In genomic region chr1:54054438-54054749, GRCh38 we compare ENCODE assay signal across 10 cellular contexts. TPM values are rescaled to one million over a fixed set of nuclear protein-coding genes. Genes with fewer than 3 reads are reported as not detected.
A peak's percentile ranks its signal among the peaks of the same experiment; 100 is the strongest.
DNase-seq lines count a peak whose midpoint lies in the region; ATAC-seq and TF ChIP-seq lines count a peak whose summit lies in the region.
"Had no signal": no experiment of that assay in that cellular context is flagged by ENCODE, and none has a peak within 500 bp of the region (broad histone marks: within the 10 kb centered on the region; RNA-seq: fewer than 3 reads in every experiment).

No MANE protein-coding gene starts in this region.

- TF ChIP-seq POLR2A in thyroid gland (IDR thresholded peaks at IDR 0.05) = no peak

- no peaks in the 10 kb centered on the region for H3K9me3 ChIP-seq in CD4-positive, CD25-positive, alpha-beta regulatory T cell (ENCODE audit: control insufficient read depth in 2 of 2, low read length in 2 of 2)
- H3K9me3 ChIP-seq in adipocyte (ENCODE audit: control insufficient read depth, low read length) (no peaks in the 10 kb centered on the region), mesodermal cell (ENCODE audit: control insufficient read depth, low read length) (no peaks in the 10 kb centered on the region), thyroid gland (no peaks in the 10 kb centered on the region)

- no peak for ATAC-seq in CD4-positive, CD25-positive, alpha-beta regulatory T cell (ENCODE audit: low read depth in 2 of 2)
- ATAC-seq in activated T-cell treated with anti-CD3 and anti-CD28 coated beads, Interleukin-2, amount 50 U/mL, for 4 hours = no peak

- H3K4me1 ChIP-seq in CD4-positive, CD25-positive, alpha-beta regulatory T cell (ENCODE audit: control insufficient read depth, insufficient read depth, low read length, poor library complexity, severe bottlenecking) = peaks cover 52% of the 10 kb centered on the region
- H3K4me1 ChIP-seq in adipocyte (ENCODE audit: control insufficient read depth, insufficient read depth, low read length) (peaks cover 23% of the 10 kb centered on the region), mesodermal cell (ENCODE audit: control insufficient read depth, insufficient read depth, low read length, poor library complexity, severe bottlenecking) (peaks cover 8% of the 10 kb centered on the region), thyroid gland (peaks cover 17 to 24% of the 10 kb centered on the region in 2 donors)

- peak in 2 of 3 donors; percentile 1 to 41 for DNase-seq in CD4-positive, CD25-positive, alpha-beta regulatory T cell
- DNase-seq in HFF-Myc (ENCODE audit: extremely low read depth, low read depth) (no peak), adipocyte (ENCODE audit: low read depth) (no peak), thyroid gland (no peak), NCI-H2029 treated with DMSO at 0.1 percent for 48 hours (lab: John Stamatoyannopoulos, UW) (no peak), putamen (ENCODE audit: low spot score) (no peak)
- DNase-seq in activated T-cell treated with anti-CD3 and anti-CD28 coated beads, Interleukin-2, amount 50 U/mL, for 4 hours = no peak
- DNase-seq: activated T-cell treated with anti-CD3 and anti-CD28 coated beads, Interleukin-2, amount 50 U/mL, for 1 hour had no signal

- H3K9me3 Mint-ChIP-seq in CD4-positive, CD25-positive, alpha-beta regulatory T cell = no peaks in the 10 kb centered on the region
- H3K9me3 Mint-ChIP-seq in activated T-cell treated with anti-CD3 and anti-CD28 coated beads, Interleukin-2, amount 50 U/mL, for 4 hours = no peaks in the 10 kb centered on the region
- H3K9me3 Mint-ChIP-seq: memory B cell had no signal

- H3K36me3 Mint-ChIP-seq in CD4-positive, CD25-positive, alpha-beta regulatory T cell = peaks cover 28% of the 10 kb centered on the region
- peaks cover 9% of the 10 kb centered on the region for H3K36me3 Mint-ChIP-seq in activated T-cell treated with anti-CD3 and anti-CD28 coated beads, Interleukin-2, amount 50 U/mL, for 4 hours (ENCODE audit: insufficient read depth)

- no peak overlapping the region for H3K27ac Mint-ChIP-seq in CD4-positive, CD25-positive, alpha-beta regulatory T cell
- H3K27ac Mint-ChIP-seq: memory B cell had no signal

- peak overlapping the region; percentile 98 for H3K9ac ChIP-seq in adipocyte (ENCODE audit: low read length)

- H3K27me3 ChIP-seq in CD4-positive, CD25-positive, alpha-beta regulatory T cell (ENCODE audit: control insufficient read depth, insufficient read depth, low read length) = no peaks in the 10 kb centered on the region
- H3K27me3 ChIP-seq in adipocyte (replicated peaks; ENCODE audit: control insufficient read depth, insufficient read depth, low read length) (no peaks in the 10 kb centered on the region), thyroid gland (no peaks in the 10 kb centered on the region)

- TF ChIP-seq CTCF in HFF-Myc (IDR thresholded peaks at IDR 0.05; ENCODE audit: low read depth, low read length, missing control alignments) (no peak), thyroid gland (IDR thresholded peaks at IDR 0.05) (no peak)

- 83 to 85% methylated on average over 4 of the region's 5 CpGs for WGBS in mesodermal cell (ENCODE audit: insufficient coverage in 2 of 2), 2 experiments
- 59 to 66% methylated on average over 5 of the region's 5 CpGs for WGBS in thyroid gland, 2 donors

- H3K4me1 Mint-ChIP-seq in CD4-positive, CD25-positive, alpha-beta regulatory T cell = peaks cover 9 to 59% (median 35%) of the 10 kb centered on the region in 4 donors
- H3K4me1 Mint-ChIP-seq in activated T-cell treated with anti-CD3 and anti-CD28 coated beads, Interleukin-2, amount 50 U/mL, for 4 hours (ENCODE audit: low read depth) = peaks cover 35% of the 10 kb centered on the region

- H3K27ac ChIP-seq in CD4-positive, CD25-positive, alpha-beta regulatory T cell (ENCODE audit: insufficient read depth, low read length, poor library complexity, severe bottlenecking) = peak overlapping the region; percentile 93
- peak overlapping the region; percentile 96 for H3K27ac ChIP-seq in mesodermal cell (ENCODE audit: low read depth, low read length, severe bottlenecking)
- H3K27ac ChIP-seq in thyroid gland = no peak overlapping the region

- H3K36me3 ChIP-seq in CD4-positive, CD25-positive, alpha-beta regulatory T cell (ENCODE audit: control insufficient read depth, insufficient read depth, low read length) = peaks cover 8% of the 10 kb centered on the region
- H3K36me3 ChIP-seq in adipocyte (ENCODE audit: control insufficient read depth, insufficient read depth, low read length, severe bottlenecking) (no peaks in the 10 kb centered on the region), mesodermal cell (ENCODE audit: control insufficient read depth, insufficient read depth, low read length) (peaks cover 3% of the 10 kb centered on the region), thyroid gland (peaks cover 0 to 4% of the 10 kb centered on the region in 2 donors)

- intact Hi-C loops in thyroid gland (cut with DNase I) = loop anchor here (5.0 kb wide), 1 partner anchor 107 kb away; the partner anchor contains the start of genes IFT25 and LRRC42

- H3K4me3 Mint-ChIP-seq in CD4-positive, CD25-positive, alpha-beta regulatory T cell = no peak overlapping the region
- H3K4me3 Mint-ChIP-seq in activated T-cell treated with anti-CD3 and anti-CD28 coated beads, Interleukin-2, amount 50 U/mL, for 4 hours = no peak overlapping the region
- H3K4me3 Mint-ChIP-seq: memory B cell had no signal

- H3K27me3 Mint-ChIP-seq in CD4-positive, CD25-positive, alpha-beta regulatory T cell = no peaks in the 10 kb centered on the region
- no peaks in the 10 kb centered on the region for H3K27me3 Mint-ChIP-seq in activated T-cell treated with anti-CD3 and anti-CD28 coated beads, Interleukin-2, amount 50 U/mL, for 4 hours (ENCODE audit: low read depth)
- H3K27me3 Mint-ChIP-seq: memory B cell had no signal

- peak overlapping the region; percentile 98 for H3K4me3 ChIP-seq in CD4-positive, CD25-positive, alpha-beta regulatory T cell (ENCODE audit: low read depth, low read length)
- H3K4me3 ChIP-seq in HFF-Myc (replicated peaks; ENCODE audit: low read depth, low read length) = peak overlapping the region; percentile 98
- H3K4me3 ChIP-seq in adipocyte (ENCODE audit: low read length) = peak overlapping the region; percentile 100
- H3K4me3 ChIP-seq in mesodermal cell (ENCODE audit: extremely low read depth, insufficient read depth, low read length, poor library complexity, severe bottlenecking) = peak overlapping the region; percentile 91
- peak overlapping the region in 1 of 3 donors; percentile 28 for H3K4me3 ChIP-seq in thyroid gland (replicated peaks in 1 of 3)

RNA-seq across cellular contexts. Expression of gene TCEANC2, which starts 1.0 kb away (rescaled TPM):
- total RNA-seq in CD4-positive, CD25-positive, alpha-beta regulatory T cell = 8.4 TPM
- polyA plus RNA-seq in CD4-positive, CD25-positive, alpha-beta regulatory T cell = 1 to 10 TPM; 3.6 to 6.9 (median 6.2) TPM
- polyA plus RNA-seq in mesodermal cell (2013, experiment 1 of 2) = 5.4 TPM
- 4.1 TPM for polyA plus RNA-seq in mesodermal cell (2013, experiment 2 of 2)
- total RNA-seq in thyroid gland = 1 to 10 TPM; 4.3 to 5.8 (median 4.4) TPM
- total RNA-seq in activated T-cell treated with anti-CD3 and anti-CD28 coated beads, Interleukin-2, amount 50 U/mL, for 4 hours = 1 to 10 TPM; 4.6 to 6.8 (median 5.4) TPM

RNA-seq across cellular contexts. Expression of gene TMEM59, which starts 1.4 kb away (rescaled TPM):
- total RNA-seq in CD4-positive, CD25-positive, alpha-beta regulatory T cell = 180 TPM
- 100 to 1,000 TPM; 605 to 863 (median 688) TPM for polyA plus RNA-seq in CD4-positive, CD25-positive, alpha-beta regulatory T cell
- 256 TPM for polyA plus RNA-seq in mesodermal cell (2013, experiment 1 of 2)
- polyA plus RNA-seq in mesodermal cell (2013, experiment 2 of 2) = 261 TPM
- 100 to 1,000 TPM; 337 to 492 (median 444) TPM for total RNA-seq in thyroid gland
- 100 to 1,000 TPM in 1 of 3 donors, 10 to 100 TPM in 2; 86.8 to 102 (median 89.9) TPM for total RNA-seq in activated T-cell treated with anti-CD3 and anti-CD28 coated beads, Interleukin-2, amount 50 U/mL, for 4 hours

RNA-seq across cellular contexts. Expression of gene LDLRAD1, which starts 36.4 kb away (rescaled TPM):
- total RNA-seq in CD4-positive, CD25-positive, alpha-beta regulatory T cell = not detected
- not detected for polyA plus RNA-seq in CD4-positive, CD25-positive, alpha-beta regulatory T cell
- not detected for polyA plus RNA-seq in mesodermal cell (2013, experiment 1 of 2)
- not detected for polyA plus RNA-seq in mesodermal cell (2013, experiment 2 of 2)
- not detected for total RNA-seq in thyroid gland
- total RNA-seq in activated T-cell treated with anti-CD3 and anti-CD28 coated beads, Interleukin-2, amount 50 U/mL, for 4 hours = not detected

Comparison
In these comparisons a context has a peak if more than half of its experiments do, and no peak if none do; other contexts are left out.
1. DNase-seq: peak in CD4-positive, CD25-positive, alpha-beta regulatory T cell (2 of 3); none in HFF-Myc (single experiment), adipocyte (single experiment), thyroid gland (0 of 2), NCI-H2029 treated with DMSO at 0.1 percent for 48 hours (single experiment), putamen (single experiment) and activated T-cell treated with anti-CD3 and anti-CD28 coated beads, Interleukin-2, amount 50 U/mL, for 4 hours (single experiment).
2. H3K27ac ChIP-seq: peak in CD4-positive, CD25-positive, alpha-beta regulatory T cell (single experiment) and mesodermal cell (single experiment); none in thyroid gland (0 of 3).